18 cellular contexts compared by ENCODE assay signal in genomic region chr7:41010967-41011366, GRCh38.
A peak's percentile ranks its signal among the peaks of the same experiment; 100 is the strongest.
DNase-seq lines count a peak whose midpoint lies in the region; ATAC-seq and TF ChIP-seq lines count a peak whose summit lies in the region.
"Had no signal": no experiment of that assay in that cellular context is flagged by ENCODE, and none has a peak within 500 bp of the region (broad histone marks: within the 10 kb centered on the region; RNA-seq: fewer than 3 reads in every experiment).

No MANE protein-coding gene starts in this region.

- no peaks in the 10 kb centered on the region for H3K79me2 ChIP-seq in ACC112 (ENCODE audit: control insufficient read depth, insufficient read depth, low read length, unreplicated experiment)

- H3K9me3 ChIP-seq in right cardiac atrium (ENCODE audit: control insufficient read depth, low read length): no peaks in the 10 kb centered on the region
- H3K9me3 ChIP-seq in esophagus muscularis mucosa: no peaks in the 10 kb centered on the region
- H3K9me3 ChIP-seq: Caco-2 had no signal

- 31% methylated on average over 4 of the region's 4 CpGs for whole genome bisulfite sequencing in right cardiac atrium
- 58% methylated on average over 4 of the region's 4 CpGs for WGBS in esophagus muscularis mucosa

- TF ChIP-seq CTCF in esophagus muscularis mucosa (IDR thresholded peaks at IDR 0.05): no peak
- TF ChIP-seq CTCF in foreskin keratinocyte (conservative IDR thresholded peaks at IDR 0.05): no peak

- H3K4me1 ChIP-seq in ACC112 (ENCODE audit: control insufficient read depth, insufficient read depth, low read length, unreplicated experiment) (peaks cover 20% of the 10 kb centered on the region), right cardiac atrium (ENCODE audit: control insufficient read depth, insufficient read depth, low read length) (no peaks in the 10 kb centered on the region), esophagus muscularis mucosa (peaks cover 0 to 9% (median 0%) of the 10 kb centered on the region in 4 donors), foreskin keratinocyte (peaks cover 16% of the 10 kb centered on the region)

- TF ChIP-seq POLR2A in esophagus muscularis mucosa (IDR thresholded peaks at IDR 0.05; ENCODE audit: low read depth): no peak

- H3K27ac ChIP-seq in ACC112 (ENCODE audit: low read depth, low read length) (no peak overlapping the region), right cardiac atrium (ENCODE audit: low read length) (no peak overlapping the region), esophagus muscularis mucosa (replicated peaks in 1 of 4) (peak overlapping the region in 1 of 4 donors; percentile 3), foreskin keratinocyte (no peak overlapping the region)

- H3K36me3 ChIP-seq in ACC112 (ENCODE audit: insufficient read depth, low read length): no peaks in the 10 kb centered on the region
- no peaks in the 10 kb centered on the region for H3K36me3 ChIP-seq in esophagus muscularis mucosa

- peak overlapping the region; percentile 47 for H2AFZ ChIP-seq in ACC112 (ENCODE audit: low read length, unreplicated experiment)

- peak; percentile 33 for DNase-seq in GM04504 (ENCODE audit: low read depth)
- peak; percentile 78 for DNase-seq in dermis blood vessel endothelial cell
- DNase-seq in right cardiac atrium: no peak
- DNase-seq in esophagus muscularis mucosa (ENCODE audit: extremely low spot score): no peak
- DNase-seq in NCI-H187 (lab: John Stamatoyannopoulos, UW): no peak
- no peak for DNase-seq in foreskin keratinocyte
- DNase-seq: ACHN; activated CD4-positive, alpha-beta T cell treated with anti-CD3 and anti-CD28 coated beads for 4 hours; activated CD8-positive, alpha-beta memory T cell treated with anti-CD3 and anti-CD28 coated beads, Interleukin-2, amount 50 U/mL, for 48 hours; activated naive CD4-positive, alpha-beta T cell treated with anti-CD3 and anti-CD28 coated beads for 36 hours; Caco-2; NCI-H1048; NK-92 treated with Interleukin-12 subunit alpha and Interleukin-12 subunit beta, amount 100 ng/mL, for 24 hours; stimulated activated naive CD8-positive, alpha-beta T cell treated with anti-CD3 and anti-CD28 coated beads, Interleukin-15, Interleukin-2, amounts not matched to agents 100 U/mL and 50 U/mL, for 24 hours; T-helper 9 cell had no signal

- intact Hi-C loops in right cardiac atrium (cut with DNase I): no loop called here
- intact Hi-C loops in esophagus muscularis mucosa (cut with DNase I): no loop called here

- ATAC-seq in right cardiac atrium (peak; percentile 22 to 76), HG02571 (IDR thresholded peaks at IDR 0.05; ENCODE audit: unreplicated experiment) (no peak), foreskin keratinocyte (no peak)
- ATAC-seq: stimulated activated naive CD8-positive, alpha-beta T cell treated with anti-CD3 and anti-CD28 coated beads, Interleukin-15, Interleukin-2, amounts not matched to agents 100 U/mL and 50 U/mL, for 24 hours had no signal

- no peak for TF ChIP-seq EP300 in esophagus muscularis mucosa (IDR thresholded peaks at IDR 0.05)

- no peaks in the 10 kb centered on the region for H3K27me3 ChIP-seq in ACC112 (ENCODE audit: insufficient read depth, low read length)
- no peaks in the 10 kb centered on the region for H3K27me3 ChIP-seq in right cardiac atrium (ENCODE audit: control insufficient read depth, insufficient read depth)
- no peaks in the 10 kb centered on the region for H3K27me3 ChIP-seq in esophagus muscularis mucosa
- no peaks in the 10 kb centered on the region for H3K27me3 ChIP-seq in foreskin keratinocyte

- no peak overlapping the region for H3K4me3 ChIP-seq in ACC112 (ENCODE audit: low read depth, low read length)
- H3K4me3 ChIP-seq in right cardiac atrium (ENCODE audit: low read length): no peak overlapping the region
- H3K4me3 ChIP-seq in esophagus muscularis mucosa: no peak overlapping the region
- H3K4me3 ChIP-seq: smooth muscle cell had no signal

Comparison
In these comparisons a context has a peak if more than half of its experiments do, and no peak if none do; other contexts are left out.
1. DNase-seq: peak in GM04504 (single experiment) and dermis blood vessel endothelial cell (single experiment); none in right cardiac atrium (0 of 3), esophagus muscularis mucosa (single experiment), NCI-H187 (0 of 2) and foreskin keratinocyte (0 of 2).
2. ATAC-seq: peak in right cardiac atrium (2 of 2); none in HG02571 (single experiment) and foreskin keratinocyte (single experiment).